28 cellular contexts compared by ENCODE assay signal in genomic region chr10:13092446-13093102, GRCh38. TPM values are rescaled to one million over a fixed set of nuclear protein-coding genes. Genes with fewer than 3 reads are reported as not detected.
DNase-seq lines count a peak whose midpoint lies in the region; ATAC-seq and TF ChIP-seq lines count a peak whose summit lies in the region.
"Had no signal": no experiment of that assay in that cellular context is flagged by ENCODE, and none has a peak within 500 bp of the region (broad histone marks: within the 10 kb centered on the region; RNA-seq: fewer than 3 reads in every experiment).

No MANE protein-coding gene starts in this region.

- H3K27ac ChIP-seq in GM23248: no peak overlapping the region
- H3K27ac ChIP-seq in WERI-Rb-1: no peak overlapping the region
- H3K27ac ChIP-seq: A549, left lung, parathyroid adenoma, RWPE1, sigmoid colon had no signal

- H3K4me1 Mint-ChIP-seq in HFFc6 (ENCODE audit: low read depth): peaks cover 37% of the 10 kb centered on the region
- H3K4me1 Mint-ChIP-seq: activated naive CD4-positive, alpha-beta T cell treated with anti-CD3 and anti-CD28 coated beads, Interleukin-2, amount 50 U/mL, for 24 hours; immature natural killer cell had no signal

- peaks cover 16% of the 10 kb centered on the region for H3K4me1 ChIP-seq in GM23248 (ENCODE audit: insufficient read depth)
- H3K4me1 ChIP-seq: left lung, parathyroid adenoma had no signal

- peaks cover 4% of the 10 kb centered on the region; the same call in 1 of the 2 replicates for H3K27me3 Mint-ChIP-seq in HFFc6 (ENCODE audit: insufficient read depth)

- H3K36me3 Mint-ChIP-seq in HFFc6 (ENCODE audit: low read depth): no peaks in the 10 kb centered on the region
- H3K36me3 Mint-ChIP-seq: activated naive CD4-positive, alpha-beta T cell treated with anti-CD3 and anti-CD28 coated beads, Interleukin-2, amount 50 U/mL, for 24 hours; CD8-positive, alpha-beta T cell; natural killer cell treated with Interleukin-12 subunit alpha and Interleukin-12 subunit beta and Interleukin-15 and Interleukin-18, amount 100 ng/mL, for 72 hours had no signal

- H2AFZ ChIP-seq in GM23248: no peak overlapping the region
- H2AFZ ChIP-seq: parathyroid adenoma had no signal

- H3K4me3 ChIP-seq in GM23248 (no peak overlapping the region), foreskin fibroblast (ENCODE audit: low read depth in 1 of 2, low read length in 2 of 2) (no peak overlapping the region), WERI-Rb-1 (ENCODE audit: low read depth, low read length) (no peak overlapping the region)
- H3K4me3 ChIP-seq: A549, left lung, sigmoid colon had no signal

- H4K20me1 ChIP-seq in GM23248 (ENCODE audit: insufficient read depth): no peaks in the 10 kb centered on the region

- in situ Hi-C loops in GM23248 (cut with MboI): loop anchor here (25.0 kb wide), 1 partner anchor 830 kb away; no protein-coding TSS in a partner anchor

- H3K9ac ChIP-seq in GM23248: no peak overlapping the region
- H3K9ac ChIP-seq: parathyroid adenoma, SK-N-SH had no signal

- H3K9me3 ChIP-seq in GM23248 (ENCODE audit: low read depth) (no peaks in the 10 kb centered on the region), WERI-Rb-1 (ENCODE audit: severe bottlenecking) (no peaks in the 10 kb centered on the region)
- H3K9me3 ChIP-seq: A549, left lung, sigmoid colon, SK-N-SH had no signal

- peak; percentile 33 for ATAC-seq in omental fat pad (ENCODE audit: low FRiP score)
- ATAC-seq: A549; CD8-positive, alpha-beta T cell; left lung; natural killer cell treated with Interleukin-12 subunit alpha and Interleukin-12 subunit beta and Interleukin-15 and Interleukin-18, amount 100 ng/mL, for 72 hours; T-helper 17 cell had no signal

- no peaks in the 10 kb centered on the region for H3K9me3 Mint-ChIP-seq in HFFc6
- H3K9me3 Mint-ChIP-seq: activated CD4-positive, alpha-beta T cell treated with anti-CD3 and anti-CD28 coated beads, Interleukin-2, amount 10 ng/mL, durations not matched to agents 7 days and 5 days; activated naive CD4-positive, alpha-beta T cell treated with anti-CD3 and anti-CD28 coated beads, Interleukin-2, amount 50 U/mL, for 24 hours; activated T-helper 1 cell treated with anti-CD3 and anti-CD28 coated beads, Interleukin-12 subunit alpha, Interleukin-12 subunit beta, Interleukin-2, Interleukin-4 antibody, amounts not matched to agents 30 ng/mL and 10 ng/mL and 1 ng/mL, durations not matched to agents 14 hours and 24 hours and 36 hours; immature natural killer cell; natural killer cell treated with Interleukin-12 subunit alpha and Interleukin-12 subunit beta and Interleukin-15 and Interleukin-18, amount 100 ng/mL, for 72 hours had no signal

- WGBS in GM23248 (ENCODE audit: low coverage in 1 of 2, low lambda C conversion rate in 2 of 2, missing lambda C conversion rate in 2 of 2), 2 experiments: 45 to 48% methylated on average over 6 of the region's 6 CpGs

- H3K4me2 ChIP-seq in GM23248 (ENCODE audit: unreplicated experiment): no peak overlapping the region
- H3K4me2 ChIP-seq: A549, SK-N-SH had no signal

- peaks cover 13% of the 10 kb centered on the region for H3F3A ChIP-seq in GM23248 (ENCODE audit: insufficient read depth)

- TF ChIP-seq CTCF in foreskin fibroblast (IDR thresholded peaks at IDR 0.05; ENCODE audit: low read depth, low read length) (no peak), omental fat pad (IDR thresholded peaks at IDR 0.05) (no peak), WERI-Rb-1 (IDR thresholded peaks at IDR 0.05; ENCODE audit: low read depth, low read length) (no peak), HFFc6 (IDR thresholded peaks at IDR 0.05) (no peak)

- H3K79me2 ChIP-seq in GM23248 (ENCODE audit: insufficient read depth): no peaks in the 10 kb centered on the region
- H3K79me2 ChIP-seq: parathyroid adenoma had no signal

- H3K4me3 Mint-ChIP-seq in HFFc6: no peak overlapping the region
- H3K4me3 Mint-ChIP-seq: activated CD4-positive, alpha-beta T cell treated with anti-CD3 and anti-CD28 coated beads, Interleukin-2, amount 10 ng/mL, durations not matched to agents 7 days and 5 days; activated naive CD4-positive, alpha-beta T cell treated with anti-CD3 and anti-CD28 coated beads, Interleukin-2, amount 50 U/mL, for 24 hours; activated T-helper 1 cell treated with anti-CD3 and anti-CD28 coated beads, Interleukin-12 subunit alpha, Interleukin-12 subunit beta, Interleukin-2, Interleukin-4 antibody, amounts not matched to agents 30 ng/mL and 10 ng/mL and 1 ng/mL, durations not matched to agents 14 hours and 24 hours and 36 hours; CD8-positive, alpha-beta T cell; immature natural killer cell; natural killer cell treated with Interleukin-12 subunit alpha and Interleukin-12 subunit beta and Interleukin-15 and Interleukin-18, amount 100 ng/mL, for 72 hours; T-helper 17 cell had no signal

- H3K27me3 ChIP-seq in GM23248 (replicated peaks; ENCODE audit: insufficient read depth) (no peaks in the 10 kb centered on the region), WERI-Rb-1 (ENCODE audit: insufficient read depth, low read depth, severe bottlenecking) (no peaks in the 10 kb centered on the region)
- H3K27me3 ChIP-seq: left lung, sigmoid colon had no signal

- H3K36me3 ChIP-seq in GM23248 (ENCODE audit: low read depth): no peaks in the 10 kb centered on the region
- no peaks in the 10 kb centered on the region for H3K36me3 ChIP-seq in WERI-Rb-1
- H3K36me3 ChIP-seq: left lung, sigmoid colon had no signal

- DNase-seq in GM23248 (peak; percentile 16), NCI-H774 (lab: John Stamatoyannopoulos, UW) (peak; percentile 79), foreskin fibroblast (peak; percentile 23 to 61), omental fat pad (ENCODE audit: low spot score) (no peak), WERI-Rb-1 (no peak), DMS79 treated with DMSO at 0.1 percent for 48 hours (lab: John Stamatoyannopoulos, UW) (no peak), HFFc6 (no peak)
- no peak for DNase-seq in activated CD4-positive, CD25-positive, alpha-beta regulatory T cell treated with anti-CD3 and anti-CD28 coated beads, Interleukin-2, amount 50 U/mL, for 72 hours
- DNase-seq: activated CD4-positive, alpha-beta T cell treated with anti-CD3 and anti-CD28 coated beads, Interleukin-2, amount 10 ng/mL, durations not matched to agents 7 days and 5 days; CD8-positive, alpha-beta T cell; foreskin melanocyte; GOT3; hippocampal formation; immature natural killer cell; Kasumi-1; left lung; midbrain; NCI-H187 treated with DMSO at 0.1 percent for 48 hours; NCI-H526; sigmoid colon; SK-N-SH; T-helper 17 cell had no signal

- no peaks in the 10 kb centered on the region for H3K9me2 ChIP-seq in GM23248 (ENCODE audit: insufficient read depth)
- H3K9me2 ChIP-seq: SK-N-SH had no signal

- no peak overlapping the region for H3K27ac Mint-ChIP-seq in HFFc6
- H3K27ac Mint-ChIP-seq: activated CD4-positive, alpha-beta T cell treated with anti-CD3 and anti-CD28 coated beads, Interleukin-2, amount 10 ng/mL, durations not matched to agents 7 days and 5 days; activated naive CD4-positive, alpha-beta T cell treated with anti-CD3 and anti-CD28 coated beads, Interleukin-2, amount 50 U/mL, for 24 hours; activated T-helper 1 cell treated with anti-CD3 and anti-CD28 coated beads, Interleukin-12 subunit alpha, Interleukin-12 subunit beta, Interleukin-2, Interleukin-4 antibody, amounts not matched to agents 30 ng/mL and 10 ng/mL and 1 ng/mL, durations not matched to agents 14 hours and 24 hours and 36 hours; CD8-positive, alpha-beta T cell; immature natural killer cell; natural killer cell treated with Interleukin-12 subunit alpha and Interleukin-12 subunit beta and Interleukin-15 and Interleukin-18, amount 100 ng/mL, for 72 hours; T-helper 17 cell had no signal

RNA-seq across cellular contexts. Expression of gene OPTN, which starts 7.4 kb away (rescaled TPM):
- 41.2 and 50.6 TPM in 2 replicates for total RNA-seq in GM23248 (2014; rRNA removed; shearing (Covaris generic))
- 109 and 116 TPM in 2 replicates for polyA plus RNA-seq in GM23248 (2016; fragmentation: Nextera tagmentation; extraction: Ambion mirVana)
- total RNA-seq in omental fat pad: 100 to 1,000 TPM in 1 of 4 donors, 10 to 100 TPM in 3; 59.6 to 123 (median 77.1) TPM
- total RNA-seq in HFFc6 (2021; fragmentation: NEBNext Ultra II Directional; extraction: Animal tissue kit (Norgen Biotek cat#: 25700)): 10 to 100 TPM; 79.9 to 90.3 (median 83.0) TPM

Comparison
In these comparisons a context has a peak if more than half of its experiments do, and no peak if none do; other contexts are left out.
1. DNase-seq: peak in GM23248 (single experiment), NCI-H774 (single experiment) and foreskin fibroblast (2 of 2); none in omental fat pad (single experiment), activated CD4-positive, CD25-positive, alpha-beta regulatory T cell treated with anti-CD3 and anti-CD28 coated beads, Interleukin-2, amount 50 U/mL, for 72 hours (single experiment), WERI-Rb-1 (single experiment), DMS79 treated with DMSO at 0.1 percent for 48 hours (single experiment) and HFFc6 (single experiment).